In genomic region chr2:180781276-180781675, GRCh38 we compare ENCODE assay signal across 28 cellular contexts.
"Had no signal": no experiment of that assay in that cellular context is flagged by ENCODE, and none has a peak within 500 bp of the region (broad histone marks: within the 10 kb centered on the region; RNA-seq: fewer than 3 reads in every experiment).

No MANE protein-coding gene starts in this region.

- ATAC-seq: activated CD8-positive, alpha-beta memory T cell treated with anti-CD3 and anti-CD28 coated beads, Interleukin-2, amount 10 ng/mL, durations not matched to agents 7 days and 5 days; activated CD8-positive, alpha-beta T cell treated with anti-CD3 and anti-CD28 coated beads, Interleukin-2, amount 10 ng/mL, durations not matched to agents 7 days and 5 days; body of pancreas; effector memory CD8-positive, alpha-beta T cell; stimulated activated naive CD8-positive, alpha-beta T cell treated with anti-CD3 and anti-CD28 coated beads, Interleukin-15, amount 100 ng/mL, for 72 hours; upper lobe of right lung had no signal

- H3K27ac Mint-ChIP-seq: activated B cell treated with CpG ODN at 0.5 μM for 24 hours; activated CD8-positive, alpha-beta memory T cell treated with anti-CD3 and anti-CD28 coated beads, Interleukin-2, amount 10 ng/mL, durations not matched to agents 7 days and 5 days; activated CD8-positive, alpha-beta T cell treated with anti-CD3 and anti-CD28 coated beads, Interleukin-2, amount 10 ng/mL, durations not matched to agents 7 days and 5 days; activated naive CD4-positive, alpha-beta T cell treated with anti-CD3 and anti-CD28 coated beads for 36 hours; activated naive CD8-positive, alpha-beta T cell treated with anti-CD3 and anti-CD28 coated beads, Interleukin-2, amount 10 ng/mL, durations not matched to agents 7 days and 5 days; effector memory CD8-positive, alpha-beta T cell; mesothelial cell of epicardium; naive B cell; nephron progenitor cell; stimulated activated memory B cell treated with anti-CD40 and anti-IgM and Interleukin-4, amounts not matched to agents 10 μg/mL and 1 μg/mL and 100 μg/mL, for 72 hours; stimulated activated naive CD8-positive, alpha-beta T cell treated with anti-CD3 and anti-CD28 coated beads, Interleukin-15, amount 100 ng/mL, for 72 hours; T-helper 2 cell treated with Interferon-gamma antibody and Interleukin-4, amounts not matched to agents 5 μg/mL and 100 μg/mL, for 36 hours had no signal

- H3K4me1 ChIP-seq: body of pancreas, prostate gland, sigmoid colon, thyroid gland, upper lobe of right lung had no signal

- H3K36me3 ChIP-seq: neutrophil, prostate gland, sigmoid colon, thyroid gland, upper lobe of right lung had no signal

- H3K27ac ChIP-seq: body of pancreas, neutrophil, prostate gland, sigmoid colon, thyroid gland, upper lobe of right lung had no signal

- H3K27me3 Mint-ChIP-seq: activated B cell treated with CpG ODN at 0.5 μM for 24 hours; activated CD8-positive, alpha-beta memory T cell treated with anti-CD3 and anti-CD28 coated beads, Interleukin-2, amount 10 ng/mL, durations not matched to agents 7 days and 5 days; activated naive CD8-positive, alpha-beta T cell treated with anti-CD3 and anti-CD28 coated beads, Interleukin-2, amount 10 ng/mL, durations not matched to agents 7 days and 5 days; naive B cell; stimulated activated memory B cell treated with anti-CD40 and anti-IgM and Interleukin-4, amounts not matched to agents 10 μg/mL and 1 μg/mL and 100 μg/mL, for 72 hours; stimulated activated naive CD8-positive, alpha-beta T cell treated with anti-CD3 and anti-CD28 coated beads, Interleukin-15, amount 100 ng/mL, for 72 hours had no signal

- H3K4me3 ChIP-seq: body of pancreas, prostate gland, sigmoid colon, thyroid gland, upper lobe of right lung had no signal

- H3K27me3 ChIP-seq: body of pancreas, neutrophil, sigmoid colon, thyroid gland, upper lobe of right lung had no signal

- H3K36me3 Mint-ChIP-seq: activated CD8-positive, alpha-beta memory T cell treated with anti-CD3 and anti-CD28 coated beads, Interleukin-2, amount 10 ng/mL, durations not matched to agents 7 days and 5 days; activated naive CD8-positive, alpha-beta T cell treated with anti-CD3 and anti-CD28 coated beads, Interleukin-2, amount 10 ng/mL, durations not matched to agents 7 days and 5 days; mesothelial cell of epicardium; naive B cell; stimulated activated memory B cell treated with anti-CD40 and anti-IgM and Interleukin-4, amounts not matched to agents 10 μg/mL and 1 μg/mL and 100 μg/mL, for 72 hours had no signal

- H3K9me3 Mint-ChIP-seq: activated naive CD8-positive, alpha-beta T cell treated with anti-CD3 and anti-CD28 coated beads, Interleukin-2, amount 10 ng/mL, durations not matched to agents 7 days and 5 days; effector memory CD8-positive, alpha-beta T cell; mesothelial cell of epicardium; stimulated activated memory B cell treated with anti-CD40 and anti-IgM and Interleukin-4, amounts not matched to agents 10 μg/mL and 1 μg/mL and 100 μg/mL, for 72 hours; T-helper 2 cell treated with Interferon-gamma antibody and Interleukin-4, amounts not matched to agents 5 μg/mL and 100 μg/mL, for 36 hours had no signal

- DNase-seq: activated B cell treated with CpG ODN at 0.5 μM for 24 hours; activated CD8-positive, alpha-beta memory T cell treated with anti-CD3 and anti-CD28 coated beads, Interleukin-2, amount 10 ng/mL, durations not matched to agents 7 days and 5 days; activated CD8-positive, alpha-beta T cell treated with anti-CD3 and anti-CD28 coated beads, Interleukin-2, amount 10 ng/mL, durations not matched to agents 7 days and 5 days; activated effector memory CD4-positive, alpha-beta T cell treated with Interleukin-2 at 50 U/mL for 16 hours; activated naive CD4-positive, alpha-beta T cell treated with anti-CD3 and anti-CD28 coated beads for 36 hours; activated naive CD8-positive, alpha-beta T cell treated with anti-CD3 and anti-CD28 coated beads, Interleukin-2, amount 10 ng/mL, durations not matched to agents 7 days and 5 days; amygdala; body of pancreas; cortex of kidney; effector memory CD8-positive, alpha-beta T cell; erythroblast; head of caudate nucleus; hippocampal formation; naive B cell; nephron progenitor cell; retina; sigmoid colon; small intestine; stimulated activated CD4-positive, alpha-beta T cell treated with anti-CD3 and anti-CD28 coated beads, Interleukin-4, amount 100 ng/mL, for 24 hours; stimulated activated naive CD8-positive, alpha-beta T cell treated with anti-CD3 and anti-CD28 coated beads, Interleukin-15, amount 100 ng/mL, for 72 hours; T-helper 1 cell; thyroid gland; upper lobe of right lung had no signal

- H3K4me3 Mint-ChIP-seq: activated B cell treated with CpG ODN at 0.5 μM for 24 hours; activated CD8-positive, alpha-beta memory T cell treated with anti-CD3 and anti-CD28 coated beads, Interleukin-2, amount 10 ng/mL, durations not matched to agents 7 days and 5 days; activated CD8-positive, alpha-beta T cell treated with anti-CD3 and anti-CD28 coated beads, Interleukin-2, amount 10 ng/mL, durations not matched to agents 7 days and 5 days; activated naive CD4-positive, alpha-beta T cell treated with anti-CD3 and anti-CD28 coated beads for 36 hours; activated naive CD8-positive, alpha-beta T cell treated with anti-CD3 and anti-CD28 coated beads, Interleukin-2, amount 10 ng/mL, durations not matched to agents 7 days and 5 days; effector memory CD8-positive, alpha-beta T cell; mesothelial cell of epicardium; naive B cell; nephron progenitor cell; stimulated activated memory B cell treated with anti-CD40 and anti-IgM and Interleukin-4, amounts not matched to agents 10 μg/mL and 1 μg/mL and 100 μg/mL, for 72 hours; stimulated activated naive CD8-positive, alpha-beta T cell treated with anti-CD3 and anti-CD28 coated beads, Interleukin-15, amount 100 ng/mL, for 72 hours; T-helper 2 cell treated with Interferon-gamma antibody and Interleukin-4, amounts not matched to agents 5 μg/mL and 100 μg/mL, for 36 hours had no signal

- H3K9me3 ChIP-seq: body of pancreas, neutrophil, prostate gland, sigmoid colon, thyroid gland, upper lobe of right lung had no signal

- H3K4me1 Mint-ChIP-seq: activated B cell treated with CpG ODN at 0.5 μM for 24 hours; activated CD8-positive, alpha-beta memory T cell treated with anti-CD3 and anti-CD28 coated beads, Interleukin-2, amount 10 ng/mL, durations not matched to agents 7 days and 5 days; activated naive CD8-positive, alpha-beta T cell treated with anti-CD3 and anti-CD28 coated beads, Interleukin-2, amount 10 ng/mL, durations not matched to agents 7 days and 5 days; mesothelial cell of epicardium; naive B cell; nephron progenitor cell; stimulated activated memory B cell treated with anti-CD40 and anti-IgM and Interleukin-4, amounts not matched to agents 10 μg/mL and 1 μg/mL and 100 μg/mL, for 72 hours; stimulated activated naive CD8-positive, alpha-beta T cell treated with anti-CD3 and anti-CD28 coated beads, Interleukin-15, amount 100 ng/mL, for 72 hours had no signal
